Comparison of ENCODE assay signal across 11 cellular contexts in the genomic region with DNA sequence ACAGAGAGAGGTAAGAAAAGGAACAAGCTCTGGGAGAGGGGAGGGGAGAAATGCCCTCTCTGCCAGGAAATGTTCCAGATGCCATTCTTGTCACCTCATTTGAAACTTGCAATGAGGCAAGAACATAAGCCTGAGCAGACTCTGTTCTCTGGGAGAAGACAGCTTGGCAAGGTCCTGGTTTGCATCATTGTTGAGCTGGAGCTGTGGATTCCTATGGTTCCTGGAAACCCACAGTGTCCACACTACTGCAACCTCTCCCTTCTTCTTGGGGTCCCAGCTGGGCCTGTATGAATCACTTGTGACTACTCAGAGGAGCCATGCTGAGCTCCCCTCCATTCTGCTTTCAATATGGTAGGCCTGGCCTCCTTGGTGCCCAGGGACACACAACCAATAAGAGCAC.
A peak's percentile ranks its signal among the peaks of the same experiment; 100 is the strongest.
DNase-seq lines count a peak whose midpoint lies in the region; ATAC-seq, FAIRE-seq and TF ChIP-seq lines count a peak whose summit lies in the region.
"Had no signal": no experiment of that assay in that cellular context is flagged by ENCODE, and none has a peak within 500 bp of the region (broad histone marks: within the 10 kb centered on the region; RNA-seq: fewer than 3 reads in every experiment).

No MANE protein-coding gene starts in this region.

- TF ChIP-seq CTCF in astrocyte of the cerebellum (IDR thresholded peaks at IDR 0.05; ENCODE audit: low read depth, low read length, missing control alignments) (no peak), heart left ventricle (IDR thresholded peaks at IDR 0.05) (no peak), GM10266 (IDR thresholded peaks at IDR 0.05; ENCODE audit: control insufficient read depth, insufficient read depth, low read depth, missing control alignments) (no peak)

- ATAC-seq in heart left ventricle: peak; percentile 90 to 94 (median 93)
- no peak for ATAC-seq in GM21381 (IDR thresholded peaks at IDR 0.05; ENCODE audit: unreplicated experiment)
- ATAC-seq: stimulated activated memory B cell treated with anti-CD40 and anti-IgM and Interleukin-4, amounts not matched to agents 10 μg/mL and 1 μg/mL and 100 μg/mL, for 72 hours had no signal

- H3K4me3 ChIP-seq in astrocyte of the cerebellum (ENCODE audit: low read depth, low read length) (no peak overlapping the region), heart left ventricle (no peak overlapping the region)

- no peaks in the 10 kb centered on the region for H3K27me3 ChIP-seq in heart left ventricle

- peaks cover 0 to 19% (median 7%) of the 10 kb centered on the region in 12 donors for H3K4me1 ChIP-seq in heart left ventricle
- H3K4me1 ChIP-seq: parathyroid adenoma had no signal

- in situ Hi-C loops in astrocyte of the cerebellum (cut with HindIII; ENCODE audit: low sequenced_read_pairs): no loop called here

- DNase-seq in EL (peak; percentile 95), astrocyte of the cerebellum (ENCODE audit: low read depth) (peak; percentile 89), heart left ventricle (peak in 3 of 5 donors; percentile 38 to 78 (median 38)), renal cortical epithelial cell (ENCODE audit: low read depth) (peak; percentile 84), GM10266 (ENCODE audit: extremely low spot score) (no peak), GM19239 (ENCODE audit: insufficient read length, low spot score) (no peak), GM19238 (ENCODE audit: insufficient read length, low spot score) (no peak)
- DNase-seq: NCI-H774 had no signal

- H3K36me3 ChIP-seq in heart left ventricle: no peaks in the 10 kb centered on the region

- no peaks in the 10 kb centered on the region for H3K9me3 ChIP-seq in heart left ventricle

- no peak for TF ChIP-seq POLR2A in heart left ventricle (IDR thresholded peaks at IDR 0.05)

- peak overlapping the region in 8 of 12 donors; percentile 9 to 78 (median 51) for H3K27ac ChIP-seq in heart left ventricle
- H3K27ac ChIP-seq: parathyroid adenoma had no signal

- FAIRE-seq in GM19239 (lab: Jason Lieb, UNC): no peak

- intact Hi-C loops in heart left ventricle (cut with DNase I): no loop called here

Comparison
In these comparisons a context has a peak if more than half of its experiments do, and no peak if none do; other contexts are left out.
1. DNase-seq: peak in EL (single experiment), astrocyte of the cerebellum (single experiment), heart left ventricle (3 of 5) and renal cortical epithelial cell (single experiment); none in GM10266 (single experiment), GM19239 (single experiment) and GM19238 (single experiment).